26 cellular contexts compared by ENCODE assay signal in genomic region chr17:56514899-56515298, GRCh38.
"Had no signal": no experiment of that assay in that cellular context is flagged by ENCODE, and none has a peak within 500 bp of the region (broad histone marks: within the 10 kb centered on the region; RNA-seq: fewer than 3 reads in every experiment).

No MANE protein-coding gene starts in this region.

- ATAC-seq: naive thymus-derived CD4-positive, alpha-beta T cell; natural killer cell; psoas muscle; right cardiac atrium; right lobe of liver; stimulated activated effector memory CD8-positive, alpha-beta T cell treated with anti-CD3 and anti-CD28 coated beads, Interleukin-12 subunit alpha, Interleukin-12 subunit beta, amount 100 ng/mL, for 72 hours; stimulated activated naive B cell treated with anti-CD40 and anti-IgM and Interleukin-4, amounts not matched to agents 10 μg/mL and 1 μg/mL and 100 μg/mL, for 72 hours had no signal

- H3K27me3 ChIP-seq: neural progenitor cell, neutrophil, ovary, right lobe of liver, sigmoid colon, thyroid gland, tibial nerve, upper lobe of left lung, uterus had no signal

- H3K79me2 ChIP-seq: parathyroid adenoma had no signal

- H3K9me3 ChIP-seq: neutrophil, ovary, psoas muscle, right lobe of liver, sigmoid colon, stomach, thoracic aorta, thyroid gland, tibial nerve, upper lobe of left lung, uterus had no signal

- H3K36me3 ChIP-seq: neural progenitor cell, neutrophil, ovary, right lobe of liver, sigmoid colon, stomach, thoracic aorta, thyroid gland, tibial nerve, upper lobe of left lung, uterus had no signal

- H3K4me3 ChIP-seq: neural progenitor cell, ovary, psoas muscle, right lobe of liver, sigmoid colon, stomach, thoracic aorta, thyroid gland, tibial nerve, upper lobe of left lung, uterus had no signal

- H3K9ac ChIP-seq: neural progenitor cell, parathyroid adenoma had no signal

- H3K4me2 ChIP-seq: neural progenitor cell had no signal

- FAIRE-seq: small intestine had no signal

- H3K4me1 ChIP-seq: neural progenitor cell, parathyroid adenoma, psoas muscle, right lobe of liver, sigmoid colon, stomach, thyroid gland, upper lobe of left lung, uterus had no signal

- DNase-seq: naive thymus-derived CD4-positive, alpha-beta T cell; natural killer cell; occipital lobe; ovary; posterior cingulate gyrus; psoas muscle; right cardiac atrium; right lobe of liver; sigmoid colon; small intestine; stimulated activated CD4-positive, alpha-beta T cell treated with anti-CD3 and anti-CD28 coated beads, Interleukin-15, amount 100 ng/mL, for 24 hours; stimulated activated CD4-positive, alpha-beta T cell treated with anti-CD3 and anti-CD28 coated beads, Interleukin-2, amount 100 ng/mL, for 24 hours; stimulated activated CD4-positive, alpha-beta T cell treated with anti-CD3 and anti-CD28 coated beads, Interleukin-2, amount 100 ng/mL, for 48 hours; stimulated activated CD4-positive, alpha-beta T cell treated with anti-CD3 and anti-CD28 coated beads, Interleukin-4, amount 100 ng/mL, for 24 hours; stimulated activated naive B cell treated with anti-CD40 and anti-IgM and Interleukin-4, amounts not matched to agents 10 μg/mL and 1 μg/mL and 100 μg/mL, for 72 hours; stimulated activated naive CD4-positive, alpha-beta T cell treated with Interleukin-2 at 50 U/mL for 16 hours; stomach; thyroid gland; upper lobe of left lung; uterus had no signal

- H2AFZ ChIP-seq: neural progenitor cell, parathyroid adenoma had no signal

- H3K27ac ChIP-seq: neural progenitor cell, neutrophil, ovary, parathyroid adenoma, psoas muscle, right lobe of liver, sigmoid colon, stomach, thoracic aorta, thyroid gland, tibial nerve, uterus had no signal
